ENCODE assay signal across 1 cellular context in the genomic region with DNA sequence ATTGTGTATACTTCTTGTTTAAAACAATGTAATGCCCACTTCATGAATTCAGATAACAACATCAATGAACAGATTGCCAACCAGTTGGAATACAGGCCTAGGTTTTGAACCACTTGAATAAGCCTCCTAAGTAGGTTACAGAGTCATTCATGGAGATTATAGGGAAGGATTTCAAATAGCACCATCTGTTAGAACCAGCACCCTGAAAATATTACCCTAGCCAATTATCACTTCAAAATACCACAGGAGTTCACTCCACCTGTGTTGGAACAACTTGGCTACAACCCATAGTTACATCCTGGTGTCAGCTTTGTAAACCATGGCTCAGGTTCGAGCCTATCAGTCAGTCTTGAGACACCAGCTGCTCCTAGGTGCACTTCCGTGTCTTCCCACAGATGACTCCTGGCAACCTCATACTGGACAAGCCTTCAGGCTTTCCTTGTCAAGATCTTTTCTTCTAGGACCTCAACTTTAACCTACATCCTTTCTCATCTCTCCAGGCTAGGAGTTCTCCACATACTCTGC.
TF ChIP-seq lines count a peak whose summit lies in the region.

No MANE protein-coding gene starts in this region.

TF ChIP-seq in SK-N-SH, 30 proteins besides CTCF, POLR2A, EP300 and RAD21 (continued from another document):
- TF ChIP-seq REST (IDR thresholded peaks at IDR 0.05; ENCODE audit: low read depth, low read length), result no peak
- no peak for TF ChIP-seq YY1 (IDR thresholded peaks at IDR 0.05; ENCODE audit: low read depth)
- no peak for TF ChIP-seq RCOR1 (IDR thresholded peaks at IDR 0.05; ENCODE audit: low read length)
- TF ChIP-seq MAX (IDR thresholded peaks at IDR 0.05; ENCODE audit: low read depth), result no peak
- no peak for TF ChIP-seq FOXM1 (IDR thresholded peaks at IDR 0.05; ENCODE audit: low read depth)
- TF ChIP-seq TEAD4 (IDR thresholded peaks at IDR 0.05; ENCODE audit: borderline replicate concordance, insufficient read depth), result no peak
- TF ChIP-seq IRF3 (IDR thresholded peaks at IDR 0.05; ENCODE audit: low read depth, low read length), result no peak
TF ChIP-seq in SK-N-SH: peak in this region for 0.
